13 cellular contexts compared by ENCODE assay signal in the genomic region with DNA sequence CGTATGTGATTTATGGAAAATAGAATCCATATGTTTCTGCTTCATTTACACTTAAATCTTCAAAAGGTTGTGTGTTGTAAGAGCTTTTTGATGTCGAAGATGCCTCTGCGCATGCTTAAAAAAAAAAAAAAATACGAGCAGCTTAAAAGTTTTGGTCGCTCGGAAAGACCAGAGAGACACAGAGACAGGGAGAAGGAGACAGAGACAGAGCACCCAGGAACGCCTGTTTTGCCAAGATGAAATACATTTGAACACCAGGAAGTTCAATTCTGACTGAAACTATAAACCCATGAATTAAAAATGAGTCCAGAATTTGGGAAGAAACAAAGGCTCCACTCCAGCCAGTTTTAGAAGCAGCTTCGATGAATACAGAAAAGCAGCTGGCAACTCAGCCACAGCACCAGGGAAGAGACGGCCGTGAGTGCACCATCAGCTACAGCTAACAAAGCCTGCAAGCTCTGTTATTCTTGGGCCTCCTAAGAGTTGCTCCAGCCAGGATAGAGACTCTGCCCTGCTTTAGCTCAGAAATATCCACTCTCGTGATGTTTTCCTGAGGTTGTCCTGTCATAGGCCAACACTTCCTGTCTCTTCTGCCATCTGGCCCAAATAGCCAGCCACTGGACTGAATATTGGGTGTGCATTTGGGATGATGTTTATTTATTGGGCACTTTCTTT. TPM values are rescaled to one million over a fixed set of nuclear protein-coding genes. Genes with fewer than 3 reads are reported as not detected.
DNase-seq lines count a peak whose midpoint lies in the region; ATAC-seq and TF ChIP-seq lines count a peak whose summit lies in the region.
"Had no signal": no experiment of that assay in that cellular context is flagged by ENCODE, and none has a peak within 500 bp of the region (broad histone marks: within the 10 kb centered on the region; RNA-seq: fewer than 3 reads in every experiment).

No MANE protein-coding gene starts in this region.

- H3K4me1 ChIP-seq in gastroesophageal sphincter (peaks cover 4 to 33% (median 11%) of the 10 kb centered on the region in 3 donors), A673 (ENCODE audit: insufficient read depth, low read length, poor library complexity, severe bottlenecking) (no peaks in the 10 kb centered on the region)
- H3K4me1 ChIP-seq: A549 had no signal

- intact Hi-C loops in Right ventricle myocardium superior (cut with DNase I) (no loop called here), cardiac septum (cut with DNase I) (no loop called here), A673 (cut with micrococcal nuclease; ENCODE audit: unreplicated experiment) (no loop called here)

- no peak for TF ChIP-seq CTCF in gastroesophageal sphincter (IDR thresholded peaks at IDR 0.05)
- no peak for TF ChIP-seq CTCF in osteocyte (IDR thresholded peaks at IDR 0.05)
- TF ChIP-seq CTCF in A673 (conservative IDR thresholded peaks at IDR 0.05; ENCODE audit: low read depth, low read length), result no peak

- no peak overlapping the region for H3K4me3 Mint-ChIP-seq in osteocyte (ENCODE audit: unreplicated experiment)

- CTCF ChIA-PET in A673 (lab: Charles Lee), result interaction anchor here (1.1 kb wide), 1 partner anchor 25 kb away, joined by 3 read pairs; no protein-coding TSS in a partner anchor

- no TSS peak for BruUV-seq in A673 (replicated peaks; lab: Mats Ljungman, UMichigan)

- no peaks in the 10 kb centered on the region for H3K27me3 Mint-ChIP-seq in osteocyte (ENCODE audit: unreplicated experiment)

- ATAC-seq in Right ventricle myocardium superior (ENCODE audit: poor library complexity), result peak; percentile 31
- peak; percentile 46 for ATAC-seq in gastroesophageal sphincter
- ATAC-seq in GM18502 (IDR thresholded peaks at IDR 0.05; ENCODE audit: poor library complexity, unreplicated experiment), result no peak
- ATAC-seq: A549 had no signal

- no peak for TF ChIP-seq EP300 in gastroesophageal sphincter (IDR thresholded peaks at IDR 0.05)

- H3K36me3 ChIP-seq in gastroesophageal sphincter (no peaks in the 10 kb centered on the region), A673 (ENCODE audit: insufficient read depth, low read length, poor library complexity, severe bottlenecking) (no peaks in the 10 kb centered on the region)

- no peaks in the 10 kb centered on the region for H3K36me3 Mint-ChIP-seq in osteocyte (ENCODE audit: unreplicated experiment)

- no peaks in the 10 kb centered on the region for H3K9me3 ChIP-seq in gastroesophageal sphincter
- H3K9me3 ChIP-seq in A673 (ENCODE audit: low read depth, low read length, poor library complexity, severe bottlenecking), result no peaks in the 10 kb centered on the region
- H3K9me3 ChIP-seq: A549 had no signal

- 17 to 37% methylated on average over 6 to 11 of the region's 11 CpGs for WGBS in gastroesophageal sphincter (ENCODE audit: low coverage in 1 of 2), 2 donors

- peak overlapping the region; percentile 62 for H3K27ac Mint-ChIP-seq in osteocyte (ENCODE audit: unreplicated experiment)

- no peaks in the 10 kb centered on the region for H3K27me3 ChIP-seq in gastroesophageal sphincter
- H3K27me3 ChIP-seq in A673 (replicated peaks; ENCODE audit: insufficient read depth, low read depth, low read length, poor library complexity), result no peaks in the 10 kb centered on the region

- POLR2A ChIA-PET in A673 (lab: Charles Lee; ENCODE audit: low non-redundant PET), result interaction anchor here (0.7 kb wide), 1 partner anchor 22 kb away, joined by 3 read pairs; no protein-coding TSS in a partner anchor

- H3K27ac ChIP-seq in gastroesophageal sphincter (peak overlapping the region; percentile 76 to 83 (median 80)), A673 (ENCODE audit: low read depth, low read length, poor library complexity, severe bottlenecking) (no peak overlapping the region)
- H3K27ac ChIP-seq: A549 had no signal

- TF ChIP-seq POLR2A in gastroesophageal sphincter (IDR thresholded peaks at IDR 0.05), result no peak

- no peaks in the 10 kb centered on the region for H3K9me3 Mint-ChIP-seq in osteocyte (ENCODE audit: unreplicated experiment)

- DNase-seq in Right ventricle myocardium superior, result no peak
- DNase-seq in cardiac septum (ENCODE audit: low spot score), result no peak
- no peak for DNase-seq in osteocyte (ENCODE audit: extremely low spot score, unreplicated experiment)
- DNase-seq in NCI-H2107 treated with DMSO at 0.1 percent for 48 hours (lab: John Stamatoyannopoulos, UW; ENCODE audit: unreplicated experiment), result no peak
- no peak for DNase-seq in D341Med (ENCODE audit: low spot score)
- DNase-seq in A673 (ENCODE audit: low spot score), result no peak
- DNase-seq: activated CD8-positive, alpha-beta memory T cell treated with anti-CD3 and anti-CD28 coated beads, Interleukin-2, amount 50 U/mL, for 4 hours; GF-D8; islet precursor cell; RPMI8226 had no signal

- H3K4me1 Mint-ChIP-seq in osteocyte (ENCODE audit: unreplicated experiment), result peaks cover 20% of the 10 kb centered on the region

- peak overlapping the region; percentile 12 to 19 for H3K4me3 ChIP-seq in gastroesophageal sphincter
- H3K4me3 ChIP-seq in A673 (ENCODE audit: low read depth, low read length, poor library complexity, severe bottlenecking), result no peak overlapping the region
- H3K4me3 ChIP-seq: A549 had no signal

RNA-seq across cellular contexts. Expression of a gene that starts 2.5 kb away (rescaled TPM):
- not detected for total RNA-seq in Right ventricle myocardium superior
- total RNA-seq in cardiac septum, result not detected
- 1 to 10 TPM in 2 of 4 donors, under 1 TPM in 2; 0.52 to 1.3 (median 1.0) TPM for total RNA-seq in gastroesophageal sphincter
- total RNA-seq in osteocyte, result not detected in 2 replicates
- not detected in 2 replicates for total RNA-seq in A673 (2021)

RNA-seq across cellular contexts. Expression of a gene that starts 48.8 kb away (rescaled TPM):
- 3.1 TPM for total RNA-seq in Right ventricle myocardium superior
- 6.8 TPM for total RNA-seq in cardiac septum
- total RNA-seq in gastroesophageal sphincter, result 10 to 100 TPM in 2 of 4 donors, 1 to 10 TPM in 2; 2.8 to 17.4 (median 11.9) TPM
- total RNA-seq in osteocyte, result 72.0 and 75.8 TPM in 2 replicates
- total RNA-seq in A673 (2021), result 2.8 and 3.6 TPM in 2 replicates
